ENCODE assay signal across 8 cellular contexts in the genomic region with DNA sequence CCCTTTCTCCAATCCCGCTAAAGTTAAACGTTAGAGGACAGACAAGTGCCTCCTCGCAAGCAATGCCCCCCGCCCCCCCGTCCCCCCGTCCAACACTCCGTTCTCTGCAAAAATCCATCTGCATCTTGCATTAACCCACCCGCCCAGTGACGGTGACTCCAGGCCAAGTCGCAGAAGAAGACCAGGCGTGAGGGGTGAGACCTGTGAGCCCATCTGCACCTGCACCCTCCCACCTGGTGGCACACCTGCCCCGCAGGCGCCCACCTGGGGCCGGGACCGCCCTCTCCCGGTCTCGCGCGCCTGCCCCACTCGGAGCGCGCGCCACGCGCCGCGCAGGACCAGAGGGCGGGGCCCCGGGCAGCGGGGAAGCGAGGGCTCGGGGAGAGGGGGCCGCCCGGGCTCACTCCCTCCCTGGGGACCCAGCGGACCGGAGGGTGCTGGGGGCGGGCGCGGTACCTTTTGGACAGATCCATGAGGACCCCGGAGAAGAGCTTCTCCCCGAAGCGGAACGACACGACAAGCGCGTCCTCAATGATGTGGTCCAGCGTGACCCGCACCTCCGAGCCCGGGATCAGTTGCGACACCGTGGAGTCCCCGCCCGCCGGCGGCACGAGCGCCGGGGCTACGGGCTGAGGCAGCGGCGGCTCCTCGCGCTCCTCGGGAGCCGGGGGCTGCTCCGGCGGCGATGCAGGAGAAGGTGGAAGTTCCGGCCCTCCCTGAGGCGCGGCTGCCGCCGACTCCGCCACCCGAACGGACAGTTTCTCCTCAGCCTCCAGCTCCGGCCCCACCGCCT. TPM values are rescaled to one million over a fixed set of nuclear protein-coding genes. Genes with fewer than 3 reads are reported as not detected.
DNase-seq lines count a peak whose midpoint lies in the region; ATAC-seq and TF ChIP-seq lines count a peak whose summit lies in the region.

No MANE protein-coding gene starts in this region.

- peak overlapping the region; percentile 98 for H3K27ac ChIP-seq in left lung

- peak overlapping the region; percentile 76 for H3K4me3 ChIP-seq in Jurkat, Clone E6-1 (ENCODE audit: low read length)
- H3K4me3 ChIP-seq in left lung = peak overlapping the region; percentile 80 to 96

- H3K36me3 ChIP-seq in left lung = peaks cover 0 to 36% of the 10 kb centered on the region in 2 donors

- H3K27me3 ChIP-seq in left lung = no peaks in the 10 kb centered on the region

- H3K9me3 ChIP-seq in left lung = no peaks in the 10 kb centered on the region

- H3K4me1 ChIP-seq in left lung = peaks cover 6 to 22% of the 10 kb centered on the region in 2 donors

- no peak for TF ChIP-seq CTCF in left lung (IDR thresholded peaks at IDR 0.05)

- intact Hi-C loops in left lung (cut with DNase I) = no loop called here

- DNase-seq in ELR (ENCODE audit: low read depth) (peak; percentile 49), cerebellum (ENCODE audit: low spot score) (peak; percentile 49), left lung (peak; percentile 58 to 91), SW 1271 (lab: John Stamatoyannopoulos, UW) (no peak)
- DNase-seq in Jurkat, Clone E6-1 (ENCODE audit: low read depth, low spot score) = no peak
- DNase-seq in stimulated activated CD4-positive, alpha-beta T cell treated with anti-CD3 and anti-CD28 coated beads, Interleukin-4, amount 100 ng/mL, for 48 hours (ENCODE audit: low read depth in 2 of 2) = peak; percentile 9 to 20

- ATAC-seq in GM21576 (IDR thresholded peaks at IDR 0.05; ENCODE audit: unreplicated experiment) (peak; percentile 12), left lung (peak; percentile 48)
- peak; percentile 0 to 3 for ATAC-seq in activated CD4-positive, CD25-positive, alpha-beta regulatory T cell treated with anti-CD3 and anti-CD28 coated beads, Interleukin-2, amount 50 U/mL, for 24 hours

RNA-seq across cellular contexts. Expression of gene PWWP2A, which starts 0.7 kb away (rescaled TPM):
- polyA plus RNA-seq in Jurkat, Clone E6-1 (2012; ENCODE audit: insufficient read depth, insufficient read length) = 20.0 TPM
- 48.8 TPM for total RNA-seq in cerebellum
- 10 to 100 TPM; 24.6 to 25.2 TPM for total RNA-seq in left lung

Comparison
In these comparisons a context has a peak if more than half of its experiments do, and no peak if none do; other contexts are left out.
1. DNase-seq: peak in ELR (single experiment), cerebellum (single experiment), left lung (2 of 2) and stimulated activated CD4-positive, alpha-beta T cell treated with anti-CD3 and anti-CD28 coated beads, Interleukin-4, amount 100 ng/mL, for 48 hours (2 of 2); none in Jurkat, Clone E6-1 (single experiment) and SW 1271 (0 of 2).
2. Peak in every context shown above with its lines, with median percentiles within 50 percentile points of each other: ATAC-seq.